8 cellular contexts compared by ENCODE assay signal in genomic region chr7:27150568-27151340, GRCh38. TPM values are rescaled to one million over a fixed set of nuclear protein-coding genes. Genes with fewer than 3 reads are reported as not detected.
DNase-seq lines count a peak whose midpoint lies in the region; ATAC-seq and TF ChIP-seq lines count a peak whose summit lies in the region.

No MANE protein-coding gene starts in this region.

- no peaks in the 10 kb centered on the region for H3K36me3 ChIP-seq in iPS-18a (ENCODE audit: control insufficient read depth, low read depth, low read length)
- H3K36me3 ChIP-seq in skeletal muscle tissue (ENCODE audit: control insufficient read depth in 3 of 3, insufficient read depth in 3 of 3, low read length in 3 of 3): peaks cover 0 to 4% (median 3%) of the 10 kb centered on the region in 3 donors

- TF ChIP-seq CTCF in LNCAP (IDR thresholded peaks at IDR 0.05) (peak; percentile 92), astrocyte of the spinal cord (IDR thresholded peaks at IDR 0.05; ENCODE audit: low read depth, low read length) (peak; percentile 70)

- H3K9me3 Mint-ChIP-seq in T-cell: no peaks in the 10 kb centered on the region

- no peaks in the 10 kb centered on the region for H3K9me3 ChIP-seq in iPS-18a (ENCODE audit: control insufficient read depth, low read depth, low read length)
- no peaks in the 10 kb centered on the region for H3K9me3 ChIP-seq in skeletal muscle tissue (ENCODE audit: control insufficient read depth in 3 of 3, low read length in 3 of 3)

- no peak overlapping the region for H3K27ac ChIP-seq in iPS-18a (ENCODE audit: low read length)
- H3K27ac ChIP-seq in skeletal muscle tissue (ENCODE audit: low read depth, low read length): peak overlapping the region; percentile 78

- H3K36me3 Mint-ChIP-seq in T-cell: no peaks in the 10 kb centered on the region

- in situ Hi-C loops in G401 (cut with HindIII; ENCODE audit: low sequenced_read_pairs) (no loop called here), astrocyte of the spinal cord (cut with HindIII; ENCODE audit: low sequenced_read_pairs) (loop anchor here (25.0 kb wide), 1 partner anchor 763 kb away; no protein-coding TSS in a partner anchor)

- H3K27ac Mint-ChIP-seq in T-cell: no peak overlapping the region

- H3K27me3 Mint-ChIP-seq in T-cell: peaks cover 80 to 94% of the 10 kb centered on the region in 2 donors

- DNase-seq in G401 (ENCODE audit: low spot score) (peak; percentile 51), T-cell (peak in 31 of 34 experiments; percentile 28 to 68 (median 55)), astrocyte of the spinal cord (ENCODE audit: low read depth, low spot score) (peak; percentile 88)

- H3K4me1 ChIP-seq in iPS-18a (ENCODE audit: control insufficient read depth, low read depth, low read length) (no peaks in the 10 kb centered on the region), skeletal muscle tissue (ENCODE audit: control insufficient read depth in 3 of 3, insufficient read depth in 3 of 3, low read length in 3 of 3) (peaks cover 61 to 69% (median 62%) of the 10 kb centered on the region in 3 donors)

- H3K9ac ChIP-seq in iPS-18a (ENCODE audit: low read length): no peak overlapping the region
- peak overlapping the region; percentile 91 to 96 (median 93) for H3K9ac ChIP-seq in skeletal muscle tissue (ENCODE audit: low read depth in 1 of 3, low read length in 3 of 3)

- peak overlapping the region; percentile 60 to 63 (median 61) for H3K4me3 Mint-ChIP-seq in T-cell

- POLR2A ChIA-PET in T-cell (lab: Charles Lee): no interaction called here

- peaks cover 100% of the 10 kb centered on the region for H3K27me3 ChIP-seq in iPS-18a (ENCODE audit: control insufficient read depth, insufficient read depth, low read length)
- peaks cover 0 to 8% (median 0%) of the 10 kb centered on the region in 3 donors for H3K27me3 ChIP-seq in skeletal muscle tissue (ENCODE audit: control insufficient read depth in 3 of 3, insufficient read depth in 3 of 3, low read length in 3 of 3)

- peaks cover 52 to 57% (median 52%) of the 10 kb centered on the region in 3 donors for H3K4me1 Mint-ChIP-seq in T-cell

- CTCF ChIA-PET in T-cell (lab: Charles Lee): interaction anchor here (0.6 to 3.3 kb wide), 13 partner anchors 8 to 655 kb away, joined by 3 to 11 read pairs (median 4); partner anchors contain the start of genes HOXA11 (in 1 of the 2), HOXA4 (in 1 of the 2) and HOXA9 (in 1 of the 2)

- H3K4me3 ChIP-seq in astrocyte of the spinal cord (ENCODE audit: low read depth, low read length) (peak overlapping the region; percentile 69), iPS-18a (ENCODE audit: low read length) (peak overlapping the region; percentile 31), skeletal muscle tissue (ENCODE audit: low read length in 3 of 3) (peak overlapping the region; percentile 89 to 98 (median 94))

- ATAC-seq in GM21825 (IDR thresholded peaks at IDR 0.05; ENCODE audit: unreplicated experiment) (peak; percentile 77), T-cell (replicated peaks in 1 of 4) (peak; percentile 82 to 89 (median 84)), HG03039 (IDR thresholded peaks at IDR 0.05; ENCODE audit: unreplicated experiment) (no peak)

RNA-seq across cellular contexts. Expression of gene HOXA3, which starts 1.6 kb away (rescaled TPM):
- total RNA-seq in G401 (2014; rRNA removed; shearing (Covaris generic)): 2.2 TPM in 1 of 2 replicates, not detected in the other
- total RNA-seq in T-cell (1 to 10 TPM in 1 of 5 donors, under 1 TPM in 1, not detected in 3; 0.79 to 1.4 TPM), skeletal muscle tissue (3.7 TPM)

RNA-seq across cellular contexts. Expression of gene HOXA6, which starts 3.2 kb away (rescaled TPM):
- 5.1 TPM in 1 of 2 replicates, not detected in the other for total RNA-seq in G401 (2014; rRNA removed; shearing (Covaris generic))
- total RNA-seq in T-cell: under 1 TPM in 2 of 5 donors, not detected in 3; 0.50 to 0.65 TPM
- 3.1 TPM for total RNA-seq in skeletal muscle tissue

RNA-seq across cellular contexts. Expression of gene HOXA7, which starts 5.7 kb away (rescaled TPM):
- 4.4 and 7.1 TPM in 2 replicates for total RNA-seq in G401 (2014; rRNA removed; shearing (Covaris generic))
- under 1 TPM in 1 of 5 donors, not detected in 4; 0.67 TPM for total RNA-seq in T-cell
- total RNA-seq in skeletal muscle tissue: 1.6 TPM

RNA-seq across cellular contexts. Expression of gene HOXA5, which starts 7.3 kb away (rescaled TPM):
- 0.81 and 1.6 TPM in 2 replicates for total RNA-seq in G401 (2014; rRNA removed; shearing (Covaris generic))
- total RNA-seq in T-cell: under 1 TPM in 2 of 5 donors, not detected in 3; 0.18 to 0.32 TPM
- 4.2 TPM for total RNA-seq in skeletal muscle tissue

RNA-seq across cellular contexts. Expression of gene HOXA9, which starts 14.6 kb away (rescaled TPM):
- 66.5 and 71.2 TPM in 2 replicates for total RNA-seq in G401 (2014; rRNA removed; shearing (Covaris generic))
- total RNA-seq in T-cell: under 1 TPM; 0.57 to 0.95 (median 0.79) TPM
- 7.8 TPM for total RNA-seq in skeletal muscle tissue

Comparison
In these comparisons a context has a peak if more than half of its experiments do, and no peak if none do; other contexts are left out.
1. H3K4me3 ChIP-seq: peak in every context shown above with its lines; median percentile 94 in skeletal muscle tissue; 69 in astrocyte of the spinal cord; 31 in iPS-18a.